13 cellular contexts compared by ENCODE assay signal in the genomic region with DNA sequence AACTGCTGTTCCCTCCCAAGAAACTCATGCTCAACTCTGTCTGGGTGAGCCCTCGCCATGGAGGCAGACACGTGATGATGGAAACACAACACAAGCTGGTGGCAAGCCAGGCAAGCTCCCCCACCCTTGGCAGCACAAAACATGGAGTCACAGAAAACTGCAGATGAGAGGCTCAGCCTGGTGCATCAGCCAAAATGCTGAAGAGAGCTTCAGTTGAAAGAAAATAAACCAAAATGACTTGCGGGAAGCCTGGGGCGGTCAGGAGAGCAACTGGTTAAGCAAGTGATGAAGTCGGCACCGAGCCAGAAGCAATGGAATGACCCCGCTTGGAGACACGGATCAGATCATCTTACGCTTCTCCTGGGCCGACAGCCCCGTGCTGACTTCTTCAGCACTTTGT.
DNase-seq lines count a peak whose midpoint lies in the region; TF ChIP-seq lines count a peak whose summit lies in the region.
"Had no signal": no experiment of that assay in that cellular context is flagged by ENCODE, and none has a peak within 500 bp of the region (broad histone marks: within the 10 kb centered on the region; RNA-seq: fewer than 3 reads in every experiment).

No MANE protein-coding gene starts in this region.

- TF ChIP-seq CTCF in breast epithelium (IDR thresholded peaks at IDR 0.05) = no peak
- no peak for TF ChIP-seq CTCF in mammary epithelial cell (conservative IDR thresholded peaks at IDR 0.05 in 1 of 2, IDR thresholded peaks at IDR 0.05 in 1 of 2; ENCODE audit: extremely low read depth in 1 of 2, insufficient read depth in 1 of 2, low read depth in 1 of 2, low read length in 2 of 2)
- TF ChIP-seq CTCF in astrocyte of the spinal cord (IDR thresholded peaks at IDR 0.05; ENCODE audit: low read depth, low read length) = no peak
- TF ChIP-seq CTCF in thyroid gland (IDR thresholded peaks at IDR 0.05) = no peak
- no peak for TF ChIP-seq CTCF in BE2C (IDR thresholded peaks at IDR 0.05; ENCODE audit: low read depth, low read length)
- no peak for TF ChIP-seq CTCF in GM13977 (IDR thresholded peaks at IDR 0.05; ENCODE audit: extremely low read depth, insufficient read depth, missing control alignments)

- WGBS in mammary epithelial cell (ENCODE audit: low coverage, missing lambda C conversion rate) = 50% methylated on average over 10 of the region's 11 CpGs
- 26 to 34% methylated on average over 11 of the region's 11 CpGs for WGBS in thyroid gland, 2 donors

- dilution Hi-C loops in mammary epithelial cell (cut with HindIII; ENCODE audit: low sequenced_read_pairs) = no loop called here

- H3K9ac ChIP-seq in mammary epithelial cell (ENCODE audit: insufficient read depth, low read length) = no peak overlapping the region

- H3K4me3 ChIP-seq in breast epithelium (no peak overlapping the region), mammary epithelial cell (replicated peaks in 1 of 3; ENCODE audit: insufficient read depth in 1 of 3, low read depth in 2 of 3, low read length in 3 of 3) (no peak overlapping the region), astrocyte of the spinal cord (ENCODE audit: low read depth, low read length) (no peak overlapping the region), thyroid gland (replicated peaks in 1 of 3) (no peak overlapping the region), BE2C (ENCODE audit: low read depth, low read length) (no peak overlapping the region)
- H3K4me3 ChIP-seq: vagina had no signal

- intact Hi-C loops in breast epithelium (cut with DNase I; ENCODE audit: low total_unique reads) (no loop called here), mammary epithelial cell (cut with micrococcal nuclease) (no loop called here), thyroid gland (cut with DNase I) (no loop called here)

- H4K20me1 ChIP-seq in mammary epithelial cell (ENCODE audit: insufficient read depth, low read length) = no peaks in the 10 kb centered on the region

- H3K27ac ChIP-seq in breast epithelium (peak overlapping the region; percentile 52 to 59), mammary epithelial cell (ENCODE audit: insufficient read depth, low read depth, low read length) (no peak overlapping the region), thyroid gland (peak overlapping the region; percentile 5 to 51 (median 34))
- H3K27ac ChIP-seq: vagina had no signal

- H3K36me3 ChIP-seq in breast epithelium (no peaks in the 10 kb centered on the region), mammary epithelial cell (ENCODE audit: insufficient read depth, low read length) (no peaks in the 10 kb centered on the region), thyroid gland (no peaks in the 10 kb centered on the region), BE2C (no peaks in the 10 kb centered on the region)
- H3K36me3 ChIP-seq: vagina had no signal

- TF ChIP-seq POLR2A in breast epithelium (IDR thresholded peaks at IDR 0.05) = no peak
- TF ChIP-seq POLR2A in thyroid gland (IDR thresholded peaks at IDR 0.05) = no peak

- H3K27me3 ChIP-seq in breast epithelium (no peaks in the 10 kb centered on the region), mammary epithelial cell (ENCODE audit: insufficient read depth, low read length) (no peaks in the 10 kb centered on the region), thyroid gland (no peaks in the 10 kb centered on the region), BE2C (no peaks in the 10 kb centered on the region)
- H3K27me3 ChIP-seq: vagina had no signal

- BruUV-seq in mammary epithelial cell (replicated peaks; lab: Mats Ljungman, UMichigan) = no TSS peak

- CTCF ChIA-PET in mammary epithelial cell (lab: Charles Lee; ENCODE audit: low non-redundant PET) = no interaction called here

- H3K4me1 ChIP-seq in breast epithelium = peaks cover 4 to 14% of the 10 kb centered on the region in 2 donors
- H3K4me1 ChIP-seq in mammary epithelial cell (ENCODE audit: insufficient read depth, low read length) = peaks cover 9% of the 10 kb centered on the region
- peaks cover 25 to 73% of the 10 kb centered on the region in 2 donors for H3K4me1 ChIP-seq in thyroid gland
- H3K4me1 ChIP-seq in BE2C = no peaks in the 10 kb centered on the region

- in situ Hi-C loops in mammary epithelial cell (cut with MboI; ENCODE audit: low sequenced_read_pairs in 2 of 2) (loop anchor here in 1 of 2 donors (25.0 kb wide), 1 partner anchor 256 kb away; no protein-coding TSS in a partner anchor), astrocyte of the spinal cord (cut with HindIII; ENCODE audit: low sequenced_read_pairs) (no loop called here), GM13977 (cut with MboI; ENCODE audit: low pct_unique_long_range_greater_than_20kb, low sequenced_read_pairs, unreplicated experiment) (no loop called here)

- H2AFZ ChIP-seq in mammary epithelial cell (ENCODE audit: low read depth, low read length) = no peak overlapping the region

- no peak for DNase-seq in breast epithelium (ENCODE audit: low spot score in 2 of 2)
- DNase-seq in mammary epithelial cell = no peak
- peak; percentile 67 for DNase-seq in astrocyte of the spinal cord (ENCODE audit: low read depth, low spot score)
- peak; percentile 39 for DNase-seq in left kidney (ENCODE audit: low read depth, low spot score)
- peak; percentile 81 to 85 for DNase-seq in thyroid gland
- no peak for DNase-seq in NCI-H226
- DNase-seq in BE2C = no peak
- no peak for DNase-seq in GM13977 (ENCODE audit: low spot score)
- DNase-seq: activated CD4-positive, alpha-beta T cell treated with anti-CD3 and anti-CD28 coated beads, Interleukin-2, amount 50 U/mL, for 48 hours; activated naive CD4-positive, alpha-beta T cell; immature natural killer cell; stimulated activated CD4-positive, alpha-beta T cell treated with anti-CD3 and anti-CD28 coated beads, Interleukin-15, amount 100 ng/mL, for 24 hours had no signal

- no peaks in the 10 kb centered on the region for H3K79me2 ChIP-seq in mammary epithelial cell (ENCODE audit: insufficient read depth, low read length)

- H3K9me3 ChIP-seq in breast epithelium (no peaks in the 10 kb centered on the region), mammary epithelial cell (replicated peaks; ENCODE audit: insufficient read depth, low read length) (no peaks in the 10 kb centered on the region), thyroid gland (no peaks in the 10 kb centered on the region), BE2C (no peaks in the 10 kb centered on the region)
- H3K9me3 ChIP-seq: vagina had no signal

- H3K4me2 ChIP-seq in mammary epithelial cell (ENCODE audit: insufficient read depth, low read depth, low read length) = no peak overlapping the region

Comparison
In these comparisons a context has a peak if more than half of its experiments do, and no peak if none do; other contexts are left out.
1. DNase-seq: peak in astrocyte of the spinal cord (single experiment), left kidney (single experiment) and thyroid gland (2 of 2); none in breast epithelium (0 of 2), mammary epithelial cell (single experiment), NCI-H226 (single experiment), BE2C (single experiment) and GM13977 (single experiment).